1 cellular context compared by ENCODE assay signal in genomic region chr10:123007558-123008378, GRCh38.
TF ChIP-seq lines count a peak whose summit lies in the region.

No MANE protein-coding gene starts in this region.

TF ChIP-seq in HepG2, 621 proteins besides CTCF, POLR2A, EP300 and RAD21 (continued from another document):
- TF ChIP-seq POLR2AphosphoS5 (IDR thresholded peaks at IDR 0.05; ENCODE audit: low read depth, low read length) (peak; percentile 25; the same call in 1 of the 2 replicates), HDAC1 (CRISPR knock-in tag; IDR thresholded peaks at IDR 0.05) (no peak), MYC (CRISPR knock-in tag; IDR thresholded peaks at IDR 0.05; ENCODE audit: borderline replicate concordance) (0 out of 2 replicates have a peak, but pooled peaks have one; percentile 41), MXD4 (CRISPR knock-in tag; IDR thresholded peaks at IDR 0.05) (peak; percentile 85), TRIM24 (CRISPR knock-in tag; IDR thresholded peaks at IDR 0.05) (no peak), PHF20 (CRISPR knock-in tag; IDR thresholded peaks at IDR 0.05) (no peak), ZNF235 (CRISPR knock-in tag; IDR thresholded peaks at IDR 0.05; ENCODE audit: borderline replicate concordance) (0 out of 2 replicates have a peak, but pooled peaks have one; percentile 61), TCF7 (IDR thresholded peaks at IDR 0.05; ENCODE audit: low read depth) (no peak), ZNF891 (CRISPR knock-in tag; IDR thresholded peaks at IDR 0.05) (no peak), MTA1 (CRISPR knock-in tag; IDR thresholded peaks at IDR 0.05; ENCODE audit: borderline replicate concordance) (no peak), ZNF784 (CRISPR knock-in tag; IDR thresholded peaks at IDR 0.05; ENCODE audit: borderline replicate concordance) (no peak), SRSF9 (IDR thresholded peaks at IDR 0.05; ENCODE audit: borderline replicate concordance, insufficient read depth, low read depth, low read length, poor library complexity, severe bottlenecking) (no peak), FOXK1 (CRISPR knock-in tag; IDR thresholded peaks at IDR 0.05; ENCODE audit: borderline replicate concordance, low read depth) (0 out of 2 replicates have a peak, but pooled peaks have one; percentile 23), ZNF569 (CRISPR knock-in tag; IDR thresholded peaks at IDR 0.05; ENCODE audit: borderline replicate concordance) (no peak), ZNF615 (CRISPR knock-in tag; IDR thresholded peaks at IDR 0.05; ENCODE audit: borderline replicate concordance) (no peak), HOXA5 (CRISPR knock-in tag; IDR thresholded peaks at IDR 0.05) (no peak), ZBTB7A (CRISPR knock-in tag; IDR thresholded peaks at IDR 0.05) (no peak), ZNF772 (CRISPR knock-in tag; IDR thresholded peaks at IDR 0.05) (peak; percentile 16; the same call in 1 of the 2 replicates)
- TF ChIP-seq, protein P1, sequence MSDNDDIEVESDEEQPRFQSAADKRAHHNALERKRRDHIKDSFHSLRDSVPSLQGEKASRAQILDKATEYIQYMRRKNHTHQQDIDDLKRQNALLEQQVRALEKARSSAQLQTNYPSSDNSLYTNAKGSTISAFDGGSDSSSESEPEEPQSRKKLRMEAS (IDR thresholded peaks at IDR 0.05): peak; percentile 93
- TF ChIP-seq, protein P2, sequence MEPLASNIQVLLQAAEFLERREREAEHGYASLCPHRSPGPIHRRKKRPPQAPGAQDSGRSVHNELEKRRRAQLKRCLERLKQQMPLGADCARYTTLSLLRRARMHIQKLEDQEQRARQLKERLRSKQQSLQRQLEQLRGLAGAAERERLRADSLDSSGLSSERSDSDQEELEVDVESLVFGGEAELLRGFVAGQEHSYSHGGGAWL (CRISPR knock-in tag; IDR thresholded peaks at IDR 0.05): no peak
